Comparison of ENCODE assay signal across 15 cellular contexts in the genomic region with DNA sequence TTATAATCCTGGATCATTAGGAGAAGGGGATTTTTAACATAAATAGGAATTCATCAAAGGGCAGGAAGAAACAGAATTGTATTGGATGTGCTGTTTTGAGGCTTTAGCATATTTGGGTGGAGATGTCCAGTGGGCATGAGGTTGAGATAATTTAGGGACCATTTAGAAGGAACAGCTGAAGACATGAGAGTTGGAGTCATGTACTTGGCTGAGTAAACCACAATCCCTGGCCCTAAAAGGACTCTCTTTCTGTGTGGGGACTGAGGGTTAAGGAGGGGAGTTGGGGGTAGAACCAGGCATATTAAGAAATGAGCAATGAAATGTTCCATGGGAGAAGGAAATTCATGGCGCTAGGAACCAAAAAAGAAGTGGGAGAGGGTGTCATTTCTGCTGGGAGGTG.
A peak's percentile ranks its signal among the peaks of the same experiment; 100 is the strongest.
DNase-seq lines count a peak whose midpoint lies in the region; ATAC-seq, FAIRE-seq and TF ChIP-seq lines count a peak whose summit lies in the region.
"Had no signal": no experiment of that assay in that cellular context is flagged by ENCODE, and none has a peak within 500 bp of the region (broad histone marks: within the 10 kb centered on the region; RNA-seq: fewer than 3 reads in every experiment).

No MANE protein-coding gene starts in this region.

- H3K79me2 ChIP-seq in PC-3 (ENCODE audit: low read length): no peaks in the 10 kb centered on the region

- no peaks in the 10 kb centered on the region for H3F3A ChIP-seq in PC-3 (ENCODE audit: low read length, unreplicated experiment)

- H4K20me1 ChIP-seq in PC-3 (ENCODE audit: low read length): no peaks in the 10 kb centered on the region
- H4K20me1 ChIP-seq: BLaER1 had no signal

- peak overlapping the region; percentile 22; the same call in 1 of the 2 replicates for H3K9ac ChIP-seq in PC-3 (ENCODE audit: low read length)
- H3K9ac ChIP-seq: BLaER1 had no signal

- peak overlapping the region in 5 of 7 donors; percentile 19 to 69 (median 65) for H3K27ac Mint-ChIP-seq in CD4-positive, alpha-beta memory T cell
- H3K27ac Mint-ChIP-seq in nephron: peak overlapping the region in 2 of 3 experiments; percentile 4 to 66
- H3K27ac Mint-ChIP-seq: GM23338 had no signal

- H3K4me3 ChIP-seq in CD4-positive, alpha-beta memory T cell (ENCODE audit: low read length in 2 of 2): no peak overlapping the region
- no peak overlapping the region for H3K4me3 ChIP-seq in PC-3 (ENCODE audit: low read length)
- H3K4me3 ChIP-seq: BLaER1, GM23338 had no signal

- intact Hi-C loops in CD4-positive, alpha-beta memory T cell (cut with micrococcal nuclease): no loop called here
- intact Hi-C loops in PC-3 (cut with micrococcal nuclease): loop anchor here (1.0 kb wide), 1 partner anchor 42 kb away; no protein-coding TSS in a partner anchor

- no peak for FAIRE-seq in HTR-8/SVneo (lab: Jason Lieb, UNC)
- no peak for FAIRE-seq in D721Med (lab: Jason Lieb, UNC)
- FAIRE-seq: GM12892 had no signal

- peak overlapping the region; percentile 59 for H3K4me2 ChIP-seq in PC-3 (ENCODE audit: low read length)
- H3K4me2 ChIP-seq: BLaER1, GM23338 had no signal

- no peaks in the 10 kb centered on the region for H3K4me1 ChIP-seq in CD4-positive, alpha-beta memory T cell (ENCODE audit: insufficient read depth, low read length)
- peaks cover 18% of the 10 kb centered on the region for H3K4me1 ChIP-seq in PC-3 (ENCODE audit: insufficient read depth, low read length)
- H3K4me1 ChIP-seq in foreskin keratinocyte: peaks cover 10% of the 10 kb centered on the region

- H3K36me3 Mint-ChIP-seq in CD4-positive, alpha-beta memory T cell: peaks cover 2 to 11% of the 10 kb centered on the region in 2 donors
- peaks cover 65% of the 10 kb centered on the region for H3K36me3 Mint-ChIP-seq in nephron (ENCODE audit: low read depth)

- no peak overlapping the region for H3K4me3 Mint-ChIP-seq in CD4-positive, alpha-beta memory T cell
- H3K4me3 Mint-ChIP-seq in nephron: no peak overlapping the region
- H3K4me3 Mint-ChIP-seq: GM23338 had no signal

- H3K9me2 ChIP-seq in PC-3 (replicated peaks; ENCODE audit: low read length): no peaks in the 10 kb centered on the region

- TF ChIP-seq CTCF in PC-3 (conservative IDR thresholded peaks at IDR 0.05; ENCODE audit: low read depth, low read length): no peak
- TF ChIP-seq CTCF in foreskin keratinocyte (conservative IDR thresholded peaks at IDR 0.05): no peak
- no peak for TF ChIP-seq CTCF in nephron (IDR thresholded peaks at IDR 0.05; ENCODE audit: unreplicated experiment in 3 of 3)
- TF ChIP-seq CTCF in D721Med (IDR thresholded peaks at IDR 0.05; ENCODE audit: insufficient read depth, missing control alignments): no peak

- H3K27me3 Mint-ChIP-seq in CD4-positive, alpha-beta memory T cell: no peaks in the 10 kb centered on the region
- no peaks in the 10 kb centered on the region for H3K27me3 Mint-ChIP-seq in nephron (ENCODE audit: low read depth)

- H3K4me1 Mint-ChIP-seq in CD4-positive, alpha-beta memory T cell: peaks cover 10 to 20% (median 15%) of the 10 kb centered on the region in 4 donors
- peaks cover 52% of the 10 kb centered on the region for H3K4me1 Mint-ChIP-seq in nephron

- no TSS peak for BruUV-seq in PC-3 (replicated peaks; lab: Mats Ljungman, UMichigan)

- POLR2A ChIA-PET in CD4-positive, alpha-beta memory T cell (lab: Charles Lee; ENCODE audit: partially characterized antibody): no interaction called here
- POLR2A ChIA-PET in PC-3 (lab: Charles Lee; ENCODE audit: unreplicated experiment): no interaction called here

- H3K9me3 ChIP-seq in CD4-positive, alpha-beta memory T cell (ENCODE audit: control insufficient read depth in 1 of 2, low read length in 2 of 2): no peaks in the 10 kb centered on the region
- no peaks in the 10 kb centered on the region for H3K9me3 ChIP-seq in PC-3 (ENCODE audit: low read length)
- H3K9me3 ChIP-seq: BLaER1 had no signal

- DNase-seq in CD4-positive, alpha-beta memory T cell: no peak
- DNase-seq in PC-3: no peak
- DNase-seq in foreskin keratinocyte: no peak
- DNase-seq in NCI-H524 (lab: John Stamatoyannopoulos, UW): no peak
- DNase-seq in HTR-8/SVneo (ENCODE audit: insufficient read length, low spot score): no peak
- no peak for DNase-seq in D721Med (ENCODE audit: insufficient read length, low spot score)
- DNase-seq: 8988T, AML-193, DND-41, GDM1 had no signal

- CTCF ChIA-PET in CD4-positive, alpha-beta memory T cell (lab: Charles Lee; ENCODE audit: partially characterized antibody): interaction anchor here (3.9 kb wide), 1 partner anchor 42 kb away, joined by 18 read pairs; no protein-coding TSS in a partner anchor
- CTCF ChIA-PET in PC-3 (lab: Charles Lee): no interaction called here

- H3K27me3 ChIP-seq in CD4-positive, alpha-beta memory T cell (ENCODE audit: insufficient read depth, low read length): no peaks in the 10 kb centered on the region
- H3K27me3 ChIP-seq in PC-3 (ENCODE audit: low read length) (no peaks in the 10 kb centered on the region), foreskin keratinocyte (no peaks in the 10 kb centered on the region)
- H3K27me3 ChIP-seq: BLaER1 had no signal

- ATAC-seq in PC-3 (no peak), foreskin keratinocyte (no peak), SK-N-SH treated with all-trans-retinoic acid at 6 μM for 48 hours (no peak)

- no peak overlapping the region for H3K27ac ChIP-seq in CD4-positive, alpha-beta memory T cell (ENCODE audit: low read depth, low read length)
- H3K27ac ChIP-seq in PC-3 (ENCODE audit: low read length) (peak overlapping the region; percentile 79), foreskin keratinocyte (peak overlapping the region; percentile 60)
- H3K27ac ChIP-seq: BLaER1 had no signal

- H3K9me3 Mint-ChIP-seq in CD4-positive, alpha-beta memory T cell: no peaks in the 10 kb centered on the region
- no peaks in the 10 kb centered on the region for H3K9me3 Mint-ChIP-seq in nephron
- H3K9me3 Mint-ChIP-seq: GM23338 had no signal

- no peaks in the 10 kb centered on the region for H3K36me3 ChIP-seq in CD4-positive, alpha-beta memory T cell (ENCODE audit: insufficient read depth, low read length)
- H3K36me3 ChIP-seq in PC-3 (ENCODE audit: low read depth, low read length): no peaks in the 10 kb centered on the region
- H3K36me3 ChIP-seq: BLaER1 had no signal

- H2AFZ ChIP-seq in PC-3 (ENCODE audit: low read length): peak overlapping the region; percentile 33; the same call in 1 of the 2 replicates
- H2AFZ ChIP-seq: GM23338 had no signal

TF ChIP-seq in SK-N-SH treated with all-trans-retinoic acid at 6 μM for 48 hours, 23 proteins besides CTCF, POLR2A, EP300 and RAD21:
- TF ChIP-seq SNAI2 (CRISPR knock-in tag; IDR thresholded peaks at IDR 0.05) (no peak), TOX (CRISPR knock-in tag; IDR thresholded peaks at IDR 0.05; ENCODE audit: borderline replicate concordance) (no peak), ZNF565 (CRISPR knock-in tag; conservative IDR thresholded peaks at IDR 0.05; ENCODE audit: low read depth) (no peak), ZNF70 (CRISPR knock-in tag; IDR thresholded peaks at IDR 0.05) (no peak), ARNTL (CRISPR knock-in tag; IDR thresholded peaks at IDR 0.05; ENCODE audit: borderline replicate concordance, low read depth) (no peak), CSDC2 (CRISPR knock-in tag; IDR thresholded peaks at IDR 0.05) (no peak), ISL1 (CRISPR knock-in tag; IDR thresholded peaks at IDR 0.05) (no peak)
